In genomic region chrX:47196098-47196497, GRCh38 we compare ENCODE assay signal across 11 cellular contexts. TPM values are rescaled to one million over a fixed set of nuclear protein-coding genes. Genes with fewer than 3 reads are reported as not detected.
DNase-seq lines count a peak whose midpoint lies in the region; ATAC-seq and TF ChIP-seq lines count a peak whose summit lies in the region.
"Had no signal": no experiment of that assay in that cellular context is flagged by ENCODE, and none has a peak within 500 bp of the region (broad histone marks: within the 10 kb centered on the region; RNA-seq: fewer than 3 reads in every experiment).

No MANE protein-coding gene starts in this region.

- POLR2A ChIA-PET in activated CD8-positive, alpha-beta T cell treated with anti-CD3 and anti-CD28 coated beads for 36 hours (lab: Charles Lee), result interaction anchor here (0.7 to 1.4 kb wide), 2 partner anchors 8 to 22 kb away, joined by 4 read pairs; no protein-coding TSS in a partner anchor

- intact Hi-C loops in activated CD8-positive, alpha-beta T cell treated with anti-CD3 and anti-CD28 coated beads for 36 hours (cut with micrococcal nuclease), result no loop called here

- H3K4me3 ChIP-seq in iPS-15b (ENCODE audit: low read depth, low read length), result peak overlapping the region; percentile 32

- ATAC-seq in activated CD8-positive, alpha-beta T cell treated with anti-CD3 and anti-CD28 coated beads for 36 hours, result no peak
- no peak for ATAC-seq in stimulated activated naive CD8-positive, alpha-beta T cell treated with anti-CD3 and anti-CD28 coated beads, Interleukin-15, amount 100 ng/mL, for 72 hours
- no peak for ATAC-seq in HG03378 (IDR thresholded peaks at IDR 0.05; ENCODE audit: unreplicated experiment)

- H3K9me3 Mint-ChIP-seq in activated T-cell treated with anti-CD3 and anti-CD28 coated beads, Interleukin-2, amount 50 U/mL, for 24 hours, result no peaks in the 10 kb centered on the region
- no peaks in the 10 kb centered on the region for H3K9me3 Mint-ChIP-seq in activated CD8-positive, alpha-beta T cell treated with anti-CD3 and anti-CD28 coated beads for 36 hours
- H3K9me3 Mint-ChIP-seq in stimulated activated naive CD8-positive, alpha-beta T cell treated with anti-CD3 and anti-CD28 coated beads, Interleukin-15, amount 100 ng/mL, for 72 hours, result no peaks in the 10 kb centered on the region

- DNase-seq in activated T-cell treated with anti-CD3 and anti-CD28 coated beads, Interleukin-2, amount 50 U/mL, for 24 hours, result no peak
- DNase-seq in activated T-cell treated with anti-CD3 and anti-CD28 coated beads, Interleukin-2, amount 50 U/mL, for 1 hour, result no peak
- DNase-seq in activated CD8-positive, alpha-beta T cell treated with anti-CD3 and anti-CD28 coated beads for 36 hours, result no peak
- no peak for DNase-seq in stimulated activated naive CD8-positive, alpha-beta T cell treated with anti-CD3 and anti-CD28 coated beads, Interleukin-15, amount 100 ng/mL, for 72 hours
- DNase-seq in NCI-H146 treated with DMSO at 0.1 percent for 48 hours (lab: John Stamatoyannopoulos, UW; ENCODE audit: unreplicated experiment) (no peak), DMS153 (lab: John Stamatoyannopoulos, UW) (no peak)
- DNase-seq: BE2C; NCI-H2171; stimulated activated naive CD4-positive, alpha-beta T cell had no signal

- no peaks in the 10 kb centered on the region for H3K27me3 Mint-ChIP-seq in activated T-cell treated with anti-CD3 and anti-CD28 coated beads, Interleukin-2, amount 50 U/mL, for 24 hours
- H3K27me3 Mint-ChIP-seq in activated CD8-positive, alpha-beta T cell treated with anti-CD3 and anti-CD28 coated beads for 36 hours, result no peaks in the 10 kb centered on the region
- H3K27me3 Mint-ChIP-seq in stimulated activated naive CD8-positive, alpha-beta T cell treated with anti-CD3 and anti-CD28 coated beads, Interleukin-15, amount 100 ng/mL, for 72 hours, result no peaks in the 10 kb centered on the region

- H3K36me3 ChIP-seq in iPS-15b (ENCODE audit: control insufficient read depth, insufficient read depth, low read length), result peaks cover 47% of the 10 kb centered on the region

- peak overlapping the region; percentile 41 for H3K9ac ChIP-seq in iPS-15b (ENCODE audit: low read depth, low read length)

- CTCF ChIA-PET in activated CD8-positive, alpha-beta T cell treated with anti-CD3 and anti-CD28 coated beads for 36 hours (lab: Charles Lee), result interaction anchor here (0.8 to 1.6 kb wide), 3 partner anchors 116 to 327 kb away, joined by 3 to 8 read pairs (median 3); no protein-coding TSS in a partner anchor

- H3K4me3 Mint-ChIP-seq in activated T-cell treated with anti-CD3 and anti-CD28 coated beads, Interleukin-2, amount 50 U/mL, for 24 hours, result peak overlapping the region; percentile 95
- peak overlapping the region; percentile 87 for H3K4me3 Mint-ChIP-seq in activated CD8-positive, alpha-beta T cell treated with anti-CD3 and anti-CD28 coated beads for 36 hours
- H3K4me3 Mint-ChIP-seq in stimulated activated naive CD8-positive, alpha-beta T cell treated with anti-CD3 and anti-CD28 coated beads, Interleukin-15, amount 100 ng/mL, for 72 hours, result peak overlapping the region; percentile 92 to 96

- peaks cover 57% of the 10 kb centered on the region for H3K4me1 Mint-ChIP-seq in activated T-cell treated with anti-CD3 and anti-CD28 coated beads, Interleukin-2, amount 50 U/mL, for 24 hours (ENCODE audit: low read depth)
- peaks cover 36% of the 10 kb centered on the region for H3K4me1 Mint-ChIP-seq in activated CD8-positive, alpha-beta T cell treated with anti-CD3 and anti-CD28 coated beads for 36 hours (ENCODE audit: low read depth)
- peaks cover 60% of the 10 kb centered on the region for H3K4me1 Mint-ChIP-seq in stimulated activated naive CD8-positive, alpha-beta T cell treated with anti-CD3 and anti-CD28 coated beads, Interleukin-15, amount 100 ng/mL, for 72 hours

- H3K36me3 Mint-ChIP-seq in activated T-cell treated with anti-CD3 and anti-CD28 coated beads, Interleukin-2, amount 50 U/mL, for 24 hours (ENCODE audit: low read depth), result peaks cover 98% of the 10 kb centered on the region
- peaks cover 61% of the 10 kb centered on the region for H3K36me3 Mint-ChIP-seq in activated CD8-positive, alpha-beta T cell treated with anti-CD3 and anti-CD28 coated beads for 36 hours (ENCODE audit: low read depth)

- no peaks in the 10 kb centered on the region for H3K9me3 ChIP-seq in iPS-15b (ENCODE audit: control insufficient read depth, insufficient read depth, low read length)
- H3K9me3 ChIP-seq: BE2C had no signal

- peaks cover 16% of the 10 kb centered on the region for H3K4me1 ChIP-seq in iPS-15b (ENCODE audit: control insufficient read depth, insufficient read depth, low read length)

- H3K27me3 ChIP-seq in iPS-15b (ENCODE audit: control insufficient read depth, insufficient read depth, low read length), result peaks cover 5% of the 10 kb centered on the region
- H3K27me3 ChIP-seq: BE2C had no signal

- TF ChIP-seq CTCF in activated CD8-positive, alpha-beta T cell treated with anti-CD3 and anti-CD28 coated beads for 36 hours (IDR thresholded peaks at IDR 0.05), result no peak

- peak overlapping the region; percentile 98 for H3K27ac Mint-ChIP-seq in activated T-cell treated with anti-CD3 and anti-CD28 coated beads, Interleukin-2, amount 50 U/mL, for 24 hours
- H3K27ac Mint-ChIP-seq in activated CD8-positive, alpha-beta T cell treated with anti-CD3 and anti-CD28 coated beads for 36 hours, result peak overlapping the region; percentile 84
- H3K27ac Mint-ChIP-seq in stimulated activated naive CD8-positive, alpha-beta T cell treated with anti-CD3 and anti-CD28 coated beads, Interleukin-15, amount 100 ng/mL, for 72 hours, result peak overlapping the region; percentile 94 to 95

RNA-seq across cellular contexts. Expression of gene UBA1, which starts 2.5 kb away (rescaled TPM):
- 100 to 1,000 TPM; 243 to 246 TPM for total RNA-seq in activated CD8-positive, alpha-beta T cell treated with anti-CD3 and anti-CD28 coated beads for 36 hours

RNA-seq across cellular contexts. Expression of gene CDK16, which starts 22.4 kb away (rescaled TPM):
- 10 to 100 TPM; 56.1 to 61.3 TPM for total RNA-seq in activated CD8-positive, alpha-beta T cell treated with anti-CD3 and anti-CD28 coated beads for 36 hours

RNA-seq across cellular contexts. Expression of gene USP11, which starts 36.7 kb away (rescaled TPM):
- 10 to 100 TPM; 57.1 to 62.0 TPM for total RNA-seq in activated CD8-positive, alpha-beta T cell treated with anti-CD3 and anti-CD28 coated beads for 36 hours

RNA-seq across cellular contexts. Expression of gene RBM10, which starts 51.1 kb away (rescaled TPM):
- total RNA-seq in activated CD8-positive, alpha-beta T cell treated with anti-CD3 and anti-CD28 coated beads for 36 hours, result 10 to 100 TPM; 66.4 to 66.7 TPM

RNA-seq across cellular contexts. Expression of gene NDUFB11, which starts 51.6 kb away (rescaled TPM):
- 10 to 100 TPM; 82.9 to 89.8 TPM for total RNA-seq in activated CD8-positive, alpha-beta T cell treated with anti-CD3 and anti-CD28 coated beads for 36 hours
